12 cellular contexts compared by ENCODE assay signal in the genomic region with DNA sequence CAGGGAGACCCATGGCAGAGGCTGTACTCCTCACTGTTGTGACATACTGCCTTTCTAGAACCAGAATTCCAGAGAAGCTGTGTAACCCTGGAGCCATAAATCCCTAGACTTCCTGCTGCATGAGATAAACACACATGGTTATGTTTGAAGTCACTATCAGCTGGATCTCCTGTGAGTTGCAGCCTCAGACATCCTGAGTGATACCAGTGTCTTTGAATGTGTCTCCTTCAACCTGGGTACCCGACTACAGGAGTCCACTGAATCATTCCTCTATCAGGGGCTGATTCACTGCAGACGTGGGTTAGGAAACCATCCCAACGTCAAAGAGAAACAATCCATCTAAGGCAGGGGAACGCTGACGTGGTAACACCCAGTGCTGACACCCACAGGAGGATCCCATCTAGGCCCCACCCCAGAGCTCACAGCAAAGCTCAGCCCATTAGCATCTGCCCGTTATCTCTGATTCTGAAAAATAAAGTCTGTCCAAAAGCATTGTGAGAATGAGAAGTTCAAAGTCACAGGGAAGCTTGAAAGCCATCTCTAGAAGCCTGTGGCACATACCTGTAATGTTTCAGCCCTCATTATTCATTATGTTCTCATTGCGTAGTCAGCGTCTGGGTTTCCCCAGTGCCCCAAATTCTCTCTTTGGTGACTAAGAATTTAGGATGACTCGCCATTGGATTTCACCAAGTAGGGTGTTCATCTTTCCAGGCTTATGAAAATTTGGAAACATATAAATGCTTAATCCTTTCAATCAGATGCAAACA. TPM values are rescaled to one million over a fixed set of nuclear protein-coding genes. Genes with fewer than 3 reads are reported as not detected.
A peak's percentile ranks its signal among the peaks of the same experiment; 100 is the strongest.
DNase-seq lines count a peak whose midpoint lies in the region; ATAC-seq and TF ChIP-seq lines count a peak whose summit lies in the region.
"Had no signal": no experiment of that assay in that cellular context is flagged by ENCODE, and none has a peak within 500 bp of the region (broad histone marks: within the 10 kb centered on the region; RNA-seq: fewer than 3 reads in every experiment).

No MANE protein-coding gene starts in this region.

- H3K9me3 ChIP-seq in PC-9 (ENCODE audit: insufficient read depth, low read depth) = no peaks in the 10 kb centered on the region
- H3K9me3 ChIP-seq in trophoblast cell (ENCODE audit: insufficient read depth, low read depth, low read length) = no peaks in the 10 kb centered on the region
- H3K9me3 ChIP-seq: prostate gland had no signal

- CTCF ChIA-PET in PC-9 (lab: Charles Lee) = no interaction called here

- intact Hi-C loops in PC-9 (cut with micrococcal nuclease; ENCODE audit: unreplicated experiment) = loop anchor here (10.0 kb wide), 1 partner anchor 166 kb away; no protein-coding TSS in a partner anchor

- no CpG with 5 or more reads among the region's 9 CpGs for WGBS in trophoblast cell (ENCODE audit: extremely low coverage, insufficient coverage, insufficient read length)

- no peak overlapping the region for H4K12ac ChIP-seq in trophoblast cell (ENCODE audit: low read depth, low read length)

- peak overlapping the region; percentile 5; the same call in 1 of the 2 replicates for H3K27ac ChIP-seq in PC-9
- H3K27ac ChIP-seq in trophoblast cell (ENCODE audit: low read depth, low read length) = peak overlapping the region; percentile 82
- H3K27ac ChIP-seq: cardiac muscle cell, prostate gland, VCaP had no signal

- H4K91ac ChIP-seq in trophoblast cell (ENCODE audit: low read depth, low read length) = peak overlapping the region; percentile 83

- no peak overlapping the region for H3K18ac ChIP-seq in trophoblast cell (ENCODE audit: low read length)

- TF ChIP-seq CTCF in PC-9 (conservative IDR thresholded peaks at IDR 0.05) (no peak), epithelial cell of esophagus (IDR thresholded peaks at IDR 0.05; ENCODE audit: insufficient read depth, low read depth, low read length, missing control alignments) (no peak)

- no peak overlapping the region for H2BK12ac ChIP-seq in trophoblast cell (ENCODE audit: low read length)

- H3K4me3 ChIP-seq in PC-9 (no peak overlapping the region), epithelial cell of esophagus (ENCODE audit: low read length) (no peak overlapping the region), trophoblast cell (ENCODE audit: low read depth, low read length) (no peak overlapping the region)
- H3K4me3 ChIP-seq: cardiac muscle cell, prostate gland had no signal

- peaks cover 11% of the 10 kb centered on the region for H3K79me1 ChIP-seq in trophoblast cell (ENCODE audit: low read length)

- no peaks in the 10 kb centered on the region for H3K27me3 ChIP-seq in PC-9 (ENCODE audit: insufficient read depth, low read depth)
- H3K27me3 ChIP-seq in trophoblast cell (ENCODE audit: insufficient read depth, low read length) = no peaks in the 10 kb centered on the region
- H3K27me3 ChIP-seq: cardiac muscle cell had no signal

- H2AK5ac ChIP-seq in trophoblast cell (ENCODE audit: low read length) = no peak overlapping the region

- no peak overlapping the region for H4K8ac ChIP-seq in trophoblast cell (ENCODE audit: low read depth, low read length)

- DNase-seq in GM04504 (ENCODE audit: low read depth) (peak; percentile 82), PC-9 (peak; percentile 51 to 74), epithelial cell of esophagus (ENCODE audit: low read depth) (peak; percentile 97), trophoblast cell (peak; percentile 96 to 98), OCI-M1 (lab: John Stamatoyannopoulos, UW) (no peak)
- DNase-seq: NCI-H2171 treated with DMSO at 0.1 percent for 48 hours; stimulated activated naive CD4-positive, alpha-beta T cell had no signal

- POLR2A ChIA-PET in PC-9 (lab: Charles Lee; ENCODE audit: unreplicated experiment) = interaction anchor here (0.6 kb wide), 1 partner anchor 38 kb away, joined by 4 read pairs; no protein-coding TSS in a partner anchor

- no peak overlapping the region for H3K23ac ChIP-seq in trophoblast cell (ENCODE audit: low read length)

- H4K20me1 ChIP-seq in PC-9 (ENCODE audit: insufficient read depth) = no peaks in the 10 kb centered on the region

- peak overlapping the region; percentile 18 for H3K4me2 ChIP-seq in PC-9
- no peak overlapping the region for H3K4me2 ChIP-seq in trophoblast cell (ENCODE audit: low read length)

- no TSS peak for BruUV-seq in PC-9 (replicated peaks; lab: Mats Ljungman, UMichigan)

- H3K79me2 ChIP-seq in PC-9 (ENCODE audit: low read depth) = no peaks in the 10 kb centered on the region
- no peaks in the 10 kb centered on the region for H3K79me2 ChIP-seq in trophoblast cell (ENCODE audit: control insufficient read depth, insufficient read depth, low read length, poor library complexity)

- no peak overlapping the region for H3K9ac ChIP-seq in trophoblast cell (ENCODE audit: low read length)

- H3F3A ChIP-seq in PC-9 (ENCODE audit: insufficient read depth, low read depth) = peaks cover 8% of the 10 kb centered on the region

- no peak overlapping the region for H2BK120ac ChIP-seq in trophoblast cell (ENCODE audit: insufficient read depth, low read length, poor library complexity)

- H3K9me2 ChIP-seq in PC-9 (ENCODE audit: insufficient read depth) = no peaks in the 10 kb centered on the region

- no peak overlapping the region for H2AFZ ChIP-seq in PC-9
- no peak overlapping the region for H2AFZ ChIP-seq in trophoblast cell (ENCODE audit: insufficient read depth, low read length, poor library complexity)

- peaks cover 6% of the 10 kb centered on the region; the same call in 1 of the 2 replicates for H3K4me1 ChIP-seq in PC-9 (replicated peaks; ENCODE audit: insufficient read depth)
- peaks cover 9 to 18% of the 10 kb centered on the region in 2 experiments for H3K4me1 ChIP-seq in trophoblast cell (ENCODE audit: control insufficient read depth in 1 of 2, insufficient read depth in 2 of 2, low read length in 2 of 2)
- H3K4me1 ChIP-seq: prostate gland had no signal

- no peaks in the 10 kb centered on the region for H3K36me3 ChIP-seq in PC-9 (ENCODE audit: low read depth)
- no peaks in the 10 kb centered on the region for H3K36me3 ChIP-seq in trophoblast cell (ENCODE audit: control insufficient read depth in 1 of 2, insufficient read depth in 2 of 2, low read length in 2 of 2)
- H3K36me3 ChIP-seq: cardiac muscle cell, prostate gland had no signal

- H3K4ac ChIP-seq in trophoblast cell (ENCODE audit: low read depth, low read length) = no peak overlapping the region

- ATAC-seq in HG02840 (IDR thresholded peaks at IDR 0.05; ENCODE audit: low FRiP score, unreplicated experiment) = no peak
- no peak for ATAC-seq in HG03159 (IDR thresholded peaks at IDR 0.05; ENCODE audit: unreplicated experiment)

- no peak overlapping the region for H3K14ac ChIP-seq in trophoblast cell (ENCODE audit: low read length)

- H2BK5ac ChIP-seq in trophoblast cell (ENCODE audit: low read depth, low read length, poor library complexity) = no peak overlapping the region

RNA-seq across cellular contexts. Expression of a gene that starts 36.3 kb away (rescaled TPM):
- total RNA-seq in PC-9 (2021) = not detected in 2 replicates
- polyA plus RNA-seq in trophoblast cell (2013) = 550 and 590 TPM in 2 replicates
